In genomic region chr17:80261159-80261894, GRCh38 we compare ENCODE assay signal across 8 cellular contexts. TPM values are rescaled to one million over a fixed set of nuclear protein-coding genes. Genes with fewer than 3 reads are reported as not detected.
DNase-seq lines count a peak whose midpoint lies in the region; ATAC-seq and TF ChIP-seq lines count a peak whose summit lies in the region.

No MANE protein-coding gene starts in this region.

- no peaks in the 10 kb centered on the region for H3K27me3 ChIP-seq in neural cell (ENCODE audit: insufficient read depth, low read depth, low read length)
- no peaks in the 10 kb centered on the region for H3K27me3 ChIP-seq in upper lobe of left lung

- peak; percentile 54 for DNase-seq in Ammon's horn (ENCODE audit: low spot score)
- DNase-seq in HCEC 1CT, result peak; percentile 51
- peak; percentile 82 for DNase-seq in OCI-LY7 (ENCODE audit: low spot score)
- DNase-seq in activated effector memory CD4-positive, alpha-beta T cell treated with Interleukin-2 at 50 U/mL for 16 hours, result peak; percentile 67
- DNase-seq in fibroblast of the conjunctiva (ENCODE audit: low read depth), result peak; percentile 20
- DNase-seq in upper lobe of left lung, result peak; percentile 62 to 90
- no peak for DNase-seq in GM10266 (ENCODE audit: extremely low spot score)

- no peaks in the 10 kb centered on the region for H3K9me3 ChIP-seq in OCI-LY7 (ENCODE audit: low read length)
- no peaks in the 10 kb centered on the region for H3K9me3 ChIP-seq in neural cell (ENCODE audit: low read length)
- H3K9me3 ChIP-seq in upper lobe of left lung, result no peaks in the 10 kb centered on the region

- TF ChIP-seq POLR2A in upper lobe of left lung (IDR thresholded peaks at IDR 0.05), result peak in 1 of 4 donors; percentile 9

- peak overlapping the region; percentile 79 for H3K4me3 ChIP-seq in OCI-LY7 (ENCODE audit: low read depth, low read length, poor library complexity, severe bottlenecking)
- H3K4me3 ChIP-seq in neural cell (ENCODE audit: low read length), result peak overlapping the region; percentile 80
- H3K4me3 ChIP-seq in upper lobe of left lung, result peak overlapping the region; percentile 69 to 99 (median 84)

- H4K20me1 ChIP-seq in OCI-LY7 (ENCODE audit: insufficient read depth, low read length) (no peaks in the 10 kb centered on the region), neural cell (ENCODE audit: insufficient read depth) (no peaks in the 10 kb centered on the region)

- H3K9ac ChIP-seq in neural cell (ENCODE audit: low read length), result peak overlapping the region; percentile 50

- H3K4me1 ChIP-seq in OCI-LY7 (ENCODE audit: insufficient read depth, low read length, poor library complexity, severe bottlenecking) (peaks cover 61% of the 10 kb centered on the region), upper lobe of left lung (peaks cover 52 to 63% (median 56%) of the 10 kb centered on the region in 4 donors)

- POLR2A ChIA-PET in OCI-LY7 (lab: Charles Lee), result interaction anchor here (1.5 kb wide), 1 partner anchor 116 kb away, joined by 3 read pairs; no protein-coding TSS in a partner anchor

- no peaks in the 10 kb centered on the region for H3K36me3 ChIP-seq in OCI-LY7 (ENCODE audit: insufficient read depth, low read length)
- H3K36me3 ChIP-seq in neural cell (ENCODE audit: insufficient read depth, low read length), result no peaks in the 10 kb centered on the region
- peaks cover 0 to 11% (median under 1%) of the 10 kb centered on the region in 4 donors for H3K36me3 ChIP-seq in upper lobe of left lung

- CTCF ChIA-PET in OCI-LY7 (lab: Charles Lee; ENCODE audit: unreplicated experiment), result no interaction called here

- H3K27ac ChIP-seq in OCI-LY7 (ENCODE audit: low read depth, low read length, poor library complexity, severe bottlenecking), result peak overlapping the region; percentile 81
- H3K27ac ChIP-seq in neural cell (ENCODE audit: low read length), result no peak overlapping the region
- peak overlapping the region; percentile 94 to 100 (median 98) for H3K27ac ChIP-seq in upper lobe of left lung

- H3K9me2 ChIP-seq in OCI-LY7 (ENCODE audit: insufficient read depth, low read length), result no peaks in the 10 kb centered on the region
- no peaks in the 10 kb centered on the region for H3K9me2 ChIP-seq in neural cell (ENCODE audit: insufficient read depth, low read length)

- WGBS in upper lobe of left lung, 2 donors, result 5 to 8% methylated on average over 16 to 28 of the region's 45 CpGs

- peak in 1 of 2 donors; percentile 34 for ATAC-seq in upper lobe of left lung (ENCODE audit: low FRiP score in 2 of 2)

- H2AFZ ChIP-seq in OCI-LY7 (ENCODE audit: low read length) (peak overlapping the region; percentile 75), neural cell (ENCODE audit: low read depth, low read length) (no peak overlapping the region)

- TF ChIP-seq RAD21 in neural cell (conservative IDR thresholded peaks at IDR 0.05), result no peak

- intact Hi-C loops in OCI-LY7 (cut with micrococcal nuclease; ENCODE audit: unreplicated experiment), result loop anchor here (5.0 kb wide), 1 partner anchor 464 kb away; the partner anchor contains the start of gene CBX8

- TF ChIP-seq CTCF in OCI-LY7 (conservative IDR thresholded peaks at IDR 0.05; ENCODE audit: low read length) (no peak), neural cell (IDR thresholded peaks at IDR 0.05; ENCODE audit: poor library complexity, severe bottlenecking) (no peak), upper lobe of left lung (IDR thresholded peaks at IDR 0.05) (no peak), GM10266 (IDR thresholded peaks at IDR 0.05; ENCODE audit: control insufficient read depth, insufficient read depth, low read depth, missing control alignments) (no peak)

- TF ChIP-seq EP300 in neural cell (conservative IDR thresholded peaks at IDR 0.05; ENCODE audit: poor library complexity, severe bottlenecking) (no peak), upper lobe of left lung (IDR thresholded peaks at IDR 0.05) (peak in 1 of 4 donors; percentile 28)

- no peaks in the 10 kb centered on the region for H3F3A ChIP-seq in neural cell (ENCODE audit: insufficient read depth, low read length, poor library complexity, severe bottlenecking)

- no peaks in the 10 kb centered on the region for H3K79me2 ChIP-seq in OCI-LY7 (ENCODE audit: insufficient read depth, low read depth, low read length)
- H3K79me2 ChIP-seq in neural cell (replicated peaks; ENCODE audit: insufficient read depth, low read length), result no peaks in the 10 kb centered on the region

- BruUV-seq in OCI-LY7 (replicated peaks; lab: Mats Ljungman, UMichigan), result no TSS peak

- H3K4me2 ChIP-seq in OCI-LY7 (ENCODE audit: low read length) (peak overlapping the region; percentile 65), neural cell (ENCODE audit: low read length) (peak overlapping the region; percentile 76)

TF ChIP-seq in neural cell, 6 proteins besides CTCF, POLR2A, EP300 and RAD21:
- TF ChIP-seq SMC3 (conservative IDR thresholded peaks at IDR 0.05; ENCODE audit: poor library complexity) (no peak), EZH2 (IDR thresholded peaks at IDR 0.05; ENCODE audit: borderline replicate concordance, insufficient read depth, low read length, poor library complexity, severe bottlenecking) (no peak), POLR2AphosphoS5 (IDR thresholded peaks at IDR 0.05) (no peak), TAF1 (IDR thresholded peaks at IDR 0.05; ENCODE audit: low read depth) (no peak), MXI1 (conservative IDR thresholded peaks at IDR 0.05; ENCODE audit: poor library complexity, severe bottlenecking) (no peak), REST (IDR thresholded peaks at IDR 0.05; ENCODE audit: borderline replicate concordance) (no peak)

RNA-seq across cellular contexts. Expression of gene RNF213, which starts 0.7 kb away (rescaled TPM):
- total RNA-seq in OCI-LY7 (2014; rRNA removed; shearing (Covaris generic)), result 41.9 and 58.8 TPM in 2 replicates
- 64.0 and 68.6 TPM in 2 replicates for total RNA-seq in OCI-LY7 (2022)
- 1.4 and 1.5 TPM in 2 replicates for polyA plus RNA-seq in neural cell
- polyA minus RNA-seq in neural cell, result 3.9 and 5.2 TPM in 2 replicates
- total RNA-seq in upper lobe of left lung, result 100 to 1,000 TPM; 135 to 619 (median 207) TPM

RNA-seq across cellular contexts. Expression of gene SLC26A11, which starts 41.1 kb away (rescaled TPM):
- 3.5 and 6.0 TPM in 2 replicates for total RNA-seq in OCI-LY7 (2014; rRNA removed; shearing (Covaris generic))
- total RNA-seq in OCI-LY7 (2022) (2.9 and 4.1 TPM in 2 replicates), upper lobe of left lung (100 to 1,000 TPM in 1 of 6 donors, 10 to 100 TPM in 5; 14.8 to 162 (median 43.1) TPM)
- polyA plus RNA-seq in neural cell, result 18.6 and 31.1 TPM in 2 replicates
- 15.7 and 17.0 TPM in 2 replicates for polyA minus RNA-seq in neural cell

RNA-seq across cellular contexts. Expression of gene SGSH, which starts 41.2 kb away (rescaled TPM):
- total RNA-seq in OCI-LY7 (2014; rRNA removed; shearing (Covaris generic)), result 13.8 and 14.3 TPM in 2 replicates
- total RNA-seq in OCI-LY7 (2022), result 38.4 and 45.5 TPM in 2 replicates
- 8.0 and 9.3 TPM in 2 replicates for polyA plus RNA-seq in neural cell
- polyA minus RNA-seq in neural cell, result 6.1 and 11.0 TPM in 2 replicates
- total RNA-seq in upper lobe of left lung, result 100 to 1,000 TPM in 2 of 6 donors, 10 to 100 TPM in 4; 36.3 to 264 (median 65.0) TPM
